1 cellular context compared by ENCODE assay signal in genomic region chr3:195951443-195952177, GRCh38.
TF ChIP-seq lines count a peak whose summit lies in the region.

No MANE protein-coding gene starts in this region.

TF ChIP-seq in GM12878, 131 proteins besides CTCF, POLR2A, EP300 and RAD21:
- TF ChIP-seq RAD51 (IDR thresholded peaks at IDR 0.05): peak; percentile 94
TF ChIP-seq in GM12878: peak in this region for 1; not testable (repeated sequence) for 130.
